Comparison of ENCODE assay signal across 19 cellular contexts in genomic region chr1:219432966-219433365, GRCh38.
A peak's percentile ranks its signal among the peaks of the same experiment; 100 is the strongest.
DNase-seq lines count a peak whose midpoint lies in the region; ATAC-seq, FAIRE-seq and TF ChIP-seq lines count a peak whose summit lies in the region.
"Had no signal": no experiment of that assay in that cellular context is flagged by ENCODE, and none has a peak within 500 bp of the region (broad histone marks: within the 10 kb centered on the region; RNA-seq: fewer than 3 reads in every experiment).

No MANE protein-coding gene starts in this region.

- H3K4me3 Mint-ChIP-seq in GM23338 (no peak overlapping the region), astrocyte (ENCODE audit: unreplicated experiment) (no peak overlapping the region), nephron (no peak overlapping the region)
- H3K4me3 Mint-ChIP-seq in activated T-helper 17 cell treated with anti-CD3 and anti-CD28 coated beads, Interleukin-2, amount 50 U/mL, for 72 hours = no peak overlapping the region
- H3K4me3 Mint-ChIP-seq: CD4-positive, CD25-positive, alpha-beta regulatory T cell; HFFc6 had no signal

- TF ChIP-seq CTCF in GM23338 (conservative IDR thresholded peaks at IDR 0.05; ENCODE audit: low read depth in 2 of 2) (no peak), astrocyte (IDR thresholded peaks at IDR 0.05; ENCODE audit: insufficient read depth, low read depth, low read length) (no peak), heart left ventricle (IDR thresholded peaks at IDR 0.05) (no peak), nephron (IDR thresholded peaks at IDR 0.05; ENCODE audit: unreplicated experiment in 3 of 3) (no peak), kidney (IDR thresholded peaks at IDR 0.05; ENCODE audit: borderline replicate concordance, extremely low read depth, insufficient read depth) (no peak)

- H3K4me3 ChIP-seq in GM23338 = no peak overlapping the region
- no peak overlapping the region for H3K4me3 ChIP-seq in astrocyte (ENCODE audit: insufficient read depth, low read depth, low read length)
- H3K4me3 ChIP-seq in heart left ventricle = no peak overlapping the region
- no peak overlapping the region for H3K4me3 ChIP-seq in kidney (ENCODE audit: low read length in 2 of 2)
- H3K4me3 ChIP-seq: K562 had no signal

- no peak for TF ChIP-seq POLR2A in heart left ventricle (IDR thresholded peaks at IDR 0.05)

- no peaks in the 10 kb centered on the region for H3K9me3 ChIP-seq in astrocyte (ENCODE audit: insufficient read depth, low read depth, low read length)
- H3K9me3 ChIP-seq in heart left ventricle = no peaks in the 10 kb centered on the region
- H3K9me3 ChIP-seq in kidney (ENCODE audit: control insufficient read depth in 1 of 2, low read length in 2 of 2) = no peaks in the 10 kb centered on the region
- H3K9me3 ChIP-seq: BE2C, Caco-2 had no signal

- intact Hi-C loops in heart left ventricle (cut with DNase I) = no loop called here
- intact Hi-C loops in kidney (cut with DNase I) = no loop called here

- no peak overlapping the region; the same call in 1 of the 2 replicates for H3K27ac Mint-ChIP-seq in GM23338
- no peak overlapping the region for H3K27ac Mint-ChIP-seq in astrocyte (ENCODE audit: unreplicated experiment)
- peak overlapping the region; percentile 32 to 79 (median 67) for H3K27ac Mint-ChIP-seq in nephron
- H3K27ac Mint-ChIP-seq in activated T-helper 17 cell treated with anti-CD3 and anti-CD28 coated beads, Interleukin-2, amount 50 U/mL, for 72 hours = no peak overlapping the region
- H3K27ac Mint-ChIP-seq: CD4-positive, CD25-positive, alpha-beta regulatory T cell; HFFc6 had no signal

- H3K4me1 ChIP-seq in GM23338 (ENCODE audit: insufficient read depth) (peaks cover 11% of the 10 kb centered on the region; the same call in 1 of the 2 replicates), astrocyte (ENCODE audit: insufficient read depth, low read length) (no peaks in the 10 kb centered on the region), heart left ventricle (peaks cover 0 to 14% (median 5%) of the 10 kb centered on the region in 12 donors), kidney (ENCODE audit: control insufficient read depth in 1 of 2, insufficient read depth in 1 of 2, low read depth in 1 of 2, low read length in 2 of 2) (no peaks in the 10 kb centered on the region)
- H3K4me1 ChIP-seq: BE2C, Caco-2 had no signal

- H3K36me3 ChIP-seq in GM23338 (ENCODE audit: insufficient read depth) (no peaks in the 10 kb centered on the region), astrocyte (ENCODE audit: insufficient read depth, low read length) (no peaks in the 10 kb centered on the region), heart left ventricle (no peaks in the 10 kb centered on the region), kidney (ENCODE audit: control insufficient read depth in 1 of 2, insufficient read depth in 2 of 2, low read length in 2 of 2) (peaks cover 0 to 2% of the 10 kb centered on the region in 2 donors)
- H3K36me3 ChIP-seq: BE2C had no signal

- ATAC-seq in GM23338 (no peak), heart left ventricle (peak; percentile 74 to 87 (median 86)), HG03432 (IDR thresholded peaks at IDR 0.05; ENCODE audit: unreplicated experiment) (no peak)
- no peak for ATAC-seq in activated T-helper 17 cell treated with anti-CD3 and anti-CD28 coated beads, Interleukin-2, amount 50 U/mL, for 72 hours (replicated peaks)
- ATAC-seq: K562 had no signal

- H3K4me1 Mint-ChIP-seq in GM23338 (peaks cover 25% of the 10 kb centered on the region), astrocyte (ENCODE audit: low read depth, unreplicated experiment) (peaks cover 3% of the 10 kb centered on the region), nephron (peaks cover 46% of the 10 kb centered on the region)
- H3K4me1 Mint-ChIP-seq in activated T-helper 17 cell treated with anti-CD3 and anti-CD28 coated beads, Interleukin-2, amount 50 U/mL, for 72 hours = no peaks in the 10 kb centered on the region
- H3K4me1 Mint-ChIP-seq: CD4-positive, CD25-positive, alpha-beta regulatory T cell had no signal

- H3F3A ChIP-seq in GM23338 (replicated peaks; ENCODE audit: low read depth) = no peaks in the 10 kb centered on the region

- 26 to 44% (median 31%) methylated on average over 5 of the region's 5 CpGs for WGBS in heart left ventricle, 4 donors

- H3K9me3 Mint-ChIP-seq in GM23338 (no peaks in the 10 kb centered on the region), astrocyte (ENCODE audit: unreplicated experiment) (no peaks in the 10 kb centered on the region), nephron (no peaks in the 10 kb centered on the region)
- no peaks in the 10 kb centered on the region for H3K9me3 Mint-ChIP-seq in activated T-helper 17 cell treated with anti-CD3 and anti-CD28 coated beads, Interleukin-2, amount 50 U/mL, for 72 hours

- no peak overlapping the region for H3K4me2 ChIP-seq in GM23338
- no peak overlapping the region for H3K4me2 ChIP-seq in astrocyte (ENCODE audit: low read length)

- no peak overlapping the region for H3K9ac ChIP-seq in astrocyte (ENCODE audit: low read length)
- H3K9ac ChIP-seq in kidney (ENCODE audit: low read length in 2 of 2) = no peak overlapping the region

- DNase-seq in GM23338 (ENCODE audit: low spot score) = no peak
- DNase-seq in astrocyte (ENCODE audit: low read depth) = peak; percentile 58
- DNase-seq in heart left ventricle = peak in 3 of 5 donors; percentile 17 to 52 (median 25)
- no peak for DNase-seq in NCI-H446 (lab: John Stamatoyannopoulos, UW)
- DNase-seq in kidney = no peak
- DNase-seq: BE2C; Caco-2; CD4-positive, CD25-positive, alpha-beta regulatory T cell; DMS153; GDM1; HFFc6; NCI-H2081 treated with DMSO at 0.1 percent for 48 hours; SHP77 had no signal

- H3K79me2 ChIP-seq in GM23338 (replicated peaks; ENCODE audit: insufficient read depth) (no peaks in the 10 kb centered on the region), astrocyte (ENCODE audit: insufficient read depth, low read length) (no peaks in the 10 kb centered on the region)

- H3K36me3 Mint-ChIP-seq in GM23338 (ENCODE audit: low read depth) (no peaks in the 10 kb centered on the region), astrocyte (ENCODE audit: low read depth, unreplicated experiment) (no peaks in the 10 kb centered on the region), nephron (ENCODE audit: low read depth) (no peaks in the 10 kb centered on the region)
- no peaks in the 10 kb centered on the region for H3K36me3 Mint-ChIP-seq in activated T-helper 17 cell treated with anti-CD3 and anti-CD28 coated beads, Interleukin-2, amount 50 U/mL, for 72 hours (ENCODE audit: low read depth)
- H3K36me3 Mint-ChIP-seq: CD4-positive, CD25-positive, alpha-beta regulatory T cell had no signal

- no peaks in the 10 kb centered on the region for H3K9me2 ChIP-seq in GM23338 (ENCODE audit: insufficient read depth)

- H4K20me1 ChIP-seq in GM23338 (replicated peaks; ENCODE audit: insufficient read depth) = no peaks in the 10 kb centered on the region
- no peaks in the 10 kb centered on the region for H4K20me1 ChIP-seq in astrocyte (ENCODE audit: insufficient read depth, low read length)

- FAIRE-seq in astrocyte (lab: Jason Lieb, UNC) (no peak), kidney (lab: Jason Lieb, UNC) (no peak)
- FAIRE-seq: A204.1, K562, RCC 7860 had no signal

- H3K27ac ChIP-seq in GM23338 (ENCODE audit: low read depth) (no peak overlapping the region), astrocyte (ENCODE audit: low read depth, low read length) (no peak overlapping the region), heart left ventricle (peak overlapping the region in 2 of 12 donors; percentile 25 to 32), kidney (ENCODE audit: low read depth in 2 of 2, low read length in 2 of 2) (no peak overlapping the region)

- peaks cover 1% of the 10 kb centered on the region for H3K27me3 Mint-ChIP-seq in GM23338 (ENCODE audit: insufficient read depth, low read depth, poor library complexity)
- no peaks in the 10 kb centered on the region for H3K27me3 Mint-ChIP-seq in astrocyte (ENCODE audit: low read depth, unreplicated experiment)
- H3K27me3 Mint-ChIP-seq in nephron (ENCODE audit: low read depth) = no peaks in the 10 kb centered on the region
- H3K27me3 Mint-ChIP-seq in activated T-helper 17 cell treated with anti-CD3 and anti-CD28 coated beads, Interleukin-2, amount 50 U/mL, for 72 hours = no peaks in the 10 kb centered on the region
- H3K27me3 Mint-ChIP-seq: CD4-positive, CD25-positive, alpha-beta regulatory T cell had no signal

- H3K27me3 ChIP-seq in GM23338 (ENCODE audit: insufficient read depth) = no peaks in the 10 kb centered on the region
- H3K27me3 ChIP-seq in astrocyte (ENCODE audit: insufficient read depth, low read length) = no peaks in the 10 kb centered on the region
- no peaks in the 10 kb centered on the region for H3K27me3 ChIP-seq in heart left ventricle
- H3K27me3 ChIP-seq: BE2C had no signal

- H2AFZ ChIP-seq in GM23338 (peak overlapping the region; percentile 54; the same call in 1 of the 2 replicates), astrocyte (ENCODE audit: low read depth, low read length) (no peak overlapping the region)

TF ChIP-seq in GM23338, 12 proteins besides CTCF, POLR2A, EP300 and RAD21 (continues in another document):
- TF ChIP-seq ETS1 (IDR thresholded peaks at IDR 0.05) (no peak), ZNF114 (CRISPR knock-in tag; IDR thresholded peaks at IDR 0.05) (no peak), STAT1 (IDR thresholded peaks at IDR 0.05; ENCODE audit: unreplicated experiment) (no peak)

Comparison
In these comparisons a context has a peak if more than half of its experiments do, and no peak if none do; other contexts are left out.
1. ATAC-seq: peak in heart left ventricle (4 of 4); none in GM23338 (single experiment), HG03432 (single experiment) and activated T-helper 17 cell treated with anti-CD3 and anti-CD28 coated beads, Interleukin-2, amount 50 U/mL, for 72 hours (single experiment).
2. DNase-seq: peak in astrocyte (single experiment) and heart left ventricle (3 of 5); none in GM23338 (single experiment), NCI-H446 (0 of 2) and kidney (single experiment).
3. H3K27ac Mint-ChIP-seq: peak in nephron (3 of 3); none in GM23338 (single experiment), astrocyte (single experiment) and activated T-helper 17 cell treated with anti-CD3 and anti-CD28 coated beads, Interleukin-2, amount 50 U/mL, for 72 hours (single experiment).